Comparison of ENCODE assay signal across 8 cellular contexts in the genomic region with DNA sequence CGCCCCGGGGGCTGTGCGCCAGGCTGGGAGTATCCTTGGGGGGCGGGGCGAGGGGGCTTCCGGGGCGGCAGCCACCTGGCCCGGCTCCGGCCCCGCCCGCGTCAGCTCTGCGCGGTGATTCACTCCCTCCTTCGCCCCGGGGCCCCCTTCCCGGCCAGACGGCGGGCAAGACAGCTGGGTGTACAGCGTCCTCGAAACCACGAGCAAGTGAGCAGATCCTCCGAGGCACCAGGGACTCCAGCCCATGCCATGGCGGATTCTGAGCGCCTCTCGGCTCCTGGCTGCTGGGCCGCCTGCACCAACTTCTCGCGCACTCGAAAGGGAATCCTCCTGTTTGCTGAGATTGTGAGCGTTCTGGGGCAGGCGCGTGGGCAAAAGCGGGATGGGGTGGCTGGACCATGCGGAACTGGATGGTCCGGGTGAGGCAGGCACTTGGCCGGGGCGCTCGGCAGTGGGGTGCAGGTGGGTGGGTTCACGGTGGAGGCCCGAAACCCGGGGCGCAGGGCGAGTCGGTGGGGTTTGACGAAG. TPM values are rescaled to one million over a fixed set of nuclear protein-coding genes. Genes with fewer than 3 reads are reported as not detected.
DNase-seq lines count a peak whose midpoint lies in the region; ATAC-seq, FAIRE-seq and TF ChIP-seq lines count a peak whose summit lies in the region.

TSS of gene PLP2 (plus strand) at position 147 of the 528 bp plus-strand sequence. CDS start at position 250, 103 bp downstream.

- no peaks in the 10 kb centered on the region for H3K9me2 ChIP-seq in OCI-LY7 (ENCODE audit: insufficient read depth, low read length)

- no TSS peak for BruUV-seq in OCI-LY7 (replicated peaks; lab: Mats Ljungman, UMichigan)

- H3K27me3 ChIP-seq in foreskin keratinocyte = no peaks in the 10 kb centered on the region
- no peaks in the 10 kb centered on the region for H3K27me3 ChIP-seq in parathyroid adenoma (ENCODE audit: control insufficient read depth, insufficient read depth, low read length)

- no peaks in the 10 kb centered on the region for H3K9me3 Mint-ChIP-seq in activated T-helper 2 cell treated with anti-CD3 and anti-CD28 coated beads, Interferon-gamma antibody, Interleukin-2, Interleukin-4, amounts not matched to agents 10 μg/mL and 5 μg/mL and 100 μg/mL, durations not matched to agents 14 hours and 24 hours and 36 hours

- peak; percentile 56 for TF ChIP-seq POLR2A in GM15510 (IDR thresholded peaks at IDR 0.05; ENCODE audit: borderline replicate concordance, extremely low read depth, insufficient read length)

- CTCF ChIA-PET in OCI-LY7 (lab: Charles Lee; ENCODE audit: unreplicated experiment) = interaction anchor here (0.6 kb wide), 1 partner anchor 16 kb away, joined by 3 read pairs; no protein-coding TSS in a partner anchor

- peaks cover 35% of the 10 kb centered on the region for H3K36me3 Mint-ChIP-seq in activated T-helper 2 cell treated with anti-CD3 and anti-CD28 coated beads, Interferon-gamma antibody, Interleukin-2, Interleukin-4, amounts not matched to agents 10 μg/mL and 5 μg/mL and 100 μg/mL, durations not matched to agents 14 hours and 24 hours and 36 hours (ENCODE audit: low read depth)

- H3K4me3 ChIP-seq in OCI-LY7 (ENCODE audit: low read depth, low read length, poor library complexity, severe bottlenecking) (peak within 1 kb of the TSS; percentile 93), parathyroid adenoma (ENCODE audit: low read depth, low read length) (peak within 1 kb of the TSS; percentile 59)

- H3K4me1 ChIP-seq in OCI-LY7 (ENCODE audit: insufficient read depth, low read length, poor library complexity, severe bottlenecking) (peaks cover 41% of the 10 kb centered on the region), foreskin keratinocyte (peaks cover 7% of the 10 kb centered on the region), parathyroid adenoma (no peaks in the 10 kb centered on the region)

- peak within 1 kb of the TSS; percentile 86 for H3K4me3 Mint-ChIP-seq in activated T-helper 2 cell treated with anti-CD3 and anti-CD28 coated beads, Interferon-gamma antibody, Interleukin-2, Interleukin-4, amounts not matched to agents 10 μg/mL and 5 μg/mL and 100 μg/mL, durations not matched to agents 14 hours and 24 hours and 36 hours (ENCODE audit: low read depth)

- POLR2A ChIA-PET in OCI-LY7 (lab: Charles Lee) = interaction anchor here (0.7 to 1.0 kb wide), 4 partner anchors 14 to 602 kb away, joined by 3 read pairs; no protein-coding TSS in a partner anchor

- H4K20me1 ChIP-seq in OCI-LY7 (ENCODE audit: insufficient read depth, low read length) = peaks cover 6% of the 10 kb centered on the region; the same call in 1 of the 2 replicates

- H3K36me3 ChIP-seq in OCI-LY7 (ENCODE audit: insufficient read depth, low read length) (peaks cover 40% of the 10 kb centered on the region), parathyroid adenoma (ENCODE audit: control insufficient read depth, insufficient read depth, low read length) (no peaks in the 10 kb centered on the region)

- intact Hi-C loops in OCI-LY7 (cut with micrococcal nuclease; ENCODE audit: unreplicated experiment) = no loop called here
- intact Hi-C loops in activated T-helper 2 cell treated with anti-CD3 and anti-CD28 coated beads, Interferon-gamma antibody, Interleukin-2, Interleukin-4, amounts not matched to agents 10 μg/mL and 5 μg/mL and 100 μg/mL, durations not matched to agents 14 hours and 24 hours and 36 hours (cut with micrococcal nuclease) = loop anchor here (2.0 kb wide), 1 partner anchor 15 kb away; the partner anchor contains the start of gene PRICKLE3

- peak within 1 kb of the TSS; percentile 32 for H2AFZ ChIP-seq in OCI-LY7 (ENCODE audit: low read length)
- H2AFZ ChIP-seq in parathyroid adenoma = peak within 1 kb of the TSS; percentile 83

- H3K27ac ChIP-seq in OCI-LY7 (ENCODE audit: low read depth, low read length, poor library complexity, severe bottlenecking) (peak within 1 kb of the TSS; percentile 77), foreskin keratinocyte (peak within 1 kb of the TSS; percentile 89), parathyroid adenoma (peak within 1 kb of the TSS; percentile 39)

- peak; percentile 67 for DNase-seq in OCI-LY7 (ENCODE audit: low spot score)
- peak; percentile 54 for DNase-seq in activated T-helper 2 cell treated with anti-CD3 and anti-CD28 coated beads, Interferon-gamma antibody, Interleukin-2, Interleukin-4, amounts not matched to agents 10 μg/mL and 5 μg/mL and 100 μg/mL, durations not matched to agents 14 hours and 24 hours and 36 hours (ENCODE audit: low spot score)
- DNase-seq in foreskin keratinocyte = peak in 1 of 2 donors; percentile 58
- DNase-seq in urothelium cell line (ENCODE audit: low spot score) = peak; percentile 61

- H3K9me3 ChIP-seq in OCI-LY7 (ENCODE audit: low read length) = no peaks in the 10 kb centered on the region
- H3K9me3 ChIP-seq in parathyroid adenoma (ENCODE audit: control insufficient read depth, low read length) = no peaks in the 10 kb centered on the region

- H3K79me2 ChIP-seq in OCI-LY7 (ENCODE audit: insufficient read depth, low read depth, low read length) = peaks cover 7% of the 10 kb centered on the region; the same call in 1 of the 2 replicates
- no peaks in the 10 kb centered on the region for H3K79me2 ChIP-seq in parathyroid adenoma

- no peak within 1 kb of the TSS for H3K9ac ChIP-seq in parathyroid adenoma

- H3K27ac Mint-ChIP-seq in activated T-helper 2 cell treated with anti-CD3 and anti-CD28 coated beads, Interferon-gamma antibody, Interleukin-2, Interleukin-4, amounts not matched to agents 10 μg/mL and 5 μg/mL and 100 μg/mL, durations not matched to agents 14 hours and 24 hours and 36 hours = peak within 1 kb of the TSS; percentile 84

- peaks cover 23% of the 10 kb centered on the region for H3K4me1 Mint-ChIP-seq in activated T-helper 2 cell treated with anti-CD3 and anti-CD28 coated beads, Interferon-gamma antibody, Interleukin-2, Interleukin-4, amounts not matched to agents 10 μg/mL and 5 μg/mL and 100 μg/mL, durations not matched to agents 14 hours and 24 hours and 36 hours (ENCODE audit: low read depth)

- H3K27me3 Mint-ChIP-seq in activated T-helper 2 cell treated with anti-CD3 and anti-CD28 coated beads, Interferon-gamma antibody, Interleukin-2, Interleukin-4, amounts not matched to agents 10 μg/mL and 5 μg/mL and 100 μg/mL, durations not matched to agents 14 hours and 24 hours and 36 hours (ENCODE audit: low read depth) = no peaks in the 10 kb centered on the region

- TF ChIP-seq CTCF in OCI-LY7 (conservative IDR thresholded peaks at IDR 0.05; ENCODE audit: low read length) (no peak), foreskin keratinocyte (conservative IDR thresholded peaks at IDR 0.05) (no peak), parathyroid adenoma (IDR thresholded peaks at IDR 0.05) (no peak)

- ATAC-seq in HG02885 (IDR thresholded peaks at IDR 0.05; ENCODE audit: poor library complexity, unreplicated experiment) (peak; percentile 31), foreskin keratinocyte (peak; percentile 59), HG02884 (IDR thresholded peaks at IDR 0.05; ENCODE audit: unreplicated experiment) (no peak)

- no peak for FAIRE-seq in urothelium cell line (lab: Jason Lieb, UNC)

- H3K4me2 ChIP-seq in OCI-LY7 (ENCODE audit: low read length) (peak within 1 kb of the TSS; percentile 89), parathyroid adenoma (ENCODE audit: low read length) (peak within 1 kb of the TSS; percentile 79)

RNA-seq across cellular contexts. Expression of gene PLP2, which starts in this region (rescaled TPM):
- total RNA-seq in OCI-LY7 (2014; rRNA removed; shearing (Covaris generic)) = 16.7 and 21.2 TPM in 2 replicates
- total RNA-seq in OCI-LY7 (2022) = 54.3 and 56.9 TPM in 2 replicates
- total RNA-seq in activated T-helper 2 cell treated with anti-CD3 and anti-CD28 coated beads, Interferon-gamma antibody, Interleukin-2, Interleukin-4, amounts not matched to agents 10 μg/mL and 5 μg/mL and 100 μg/mL, durations not matched to agents 14 hours and 24 hours and 36 hours = 112 and 116 TPM in 2 replicates
- 249 and 284 TPM in 2 replicates for total RNA-seq in foreskin keratinocyte
- polyA plus RNA-seq in foreskin keratinocyte = 462 and 529 TPM in 2 replicates

Comparison
In these comparisons a context has a peak if more than half of its experiments do, and no peak if none do; other contexts are left out.
1. H3K27ac ChIP-seq: peak in every context shown above with its lines; median percentile 89 in foreskin keratinocyte; 77 in OCI-LY7; 39 in parathyroid adenoma.